Comparison of ENCODE assay signal across 26 cellular contexts in genomic region chr10:18362892-18363291, GRCh38.
"Had no signal": no experiment of that assay in that cellular context is flagged by ENCODE, and none has a peak within 500 bp of the region (broad histone marks: within the 10 kb centered on the region; RNA-seq: fewer than 3 reads in every experiment).

No MANE protein-coding gene starts in this region.

- H3K4me2 ChIP-seq: hepatocyte had no signal

- H3K36me3 ChIP-seq: adrenal gland, colonic mucosa, gastroesophageal sphincter, heart right ventricle had no signal

- H3K4me3 ChIP-seq: adrenal gland, body of pancreas, colonic mucosa, dorsolateral prefrontal cortex, gastroesophageal sphincter, heart right ventricle, hepatocyte had no signal

- H3K27me3 ChIP-seq: adrenal gland, body of pancreas, colonic mucosa, dorsolateral prefrontal cortex, gastroesophageal sphincter, heart right ventricle, hepatocyte had no signal

- DNase-seq: activated CD4-positive, alpha-beta memory T cell treated with anti-CD3 and anti-CD28 coated beads, Interleukin-2, amount 10 ng/mL, durations not matched to agents 7 days and 5 days; activated CD4-positive, alpha-beta T cell treated with anti-CD3 and anti-CD28 coated beads for 36 hours; activated CD4-positive, alpha-beta T cell treated with anti-CD3 and anti-CD28 coated beads, Interleukin-2, amount 10 ng/mL, durations not matched to agents 24 days and 14 days; activated CD4-positive, CD25-positive, alpha-beta regulatory T cell; activated CD4-positive, CD25-positive, alpha-beta regulatory T cell treated with anti-CD3 and anti-CD28 coated beads, Interleukin-2, amount 50 U/mL, for 72 hours; activated CD8-positive, alpha-beta memory T cell treated with anti-CD3 and anti-CD28 coated beads for 24 hours; activated effector memory CD4-positive, alpha-beta T cell treated with anti-CD3 and anti-CD28 coated beads, Interleukin-2, amount 50 U/mL, for 16 hours; activated naive CD4-positive, alpha-beta T cell treated with anti-CD3 and anti-CD28 coated beads for 36 hours; activated naive CD8-positive, alpha-beta T cell treated with anti-CD3 and anti-CD28 coated beads for 36 hours; activated naive CD8-positive, alpha-beta T cell treated with anti-CD3 and anti-CD28 coated beads, Interleukin-2, amount 50 U/mL, for 24 hours; activated T-cell treated with anti-CD3 and anti-CD28 coated beads, Interleukin-2, amount 50 U/mL, for 4 hours; adrenal gland; amygdala; aorta; body of pancreas; central memory CD4-positive, alpha-beta T cell; cerebellar nuclear complex; colonic mucosa; dorsolateral prefrontal cortex; effector memory CD4-positive, alpha-beta T cell; endodermal cell; foreskin melanocyte; heart right ventricle; T-helper 2 cell had no signal

- H3K9me3 ChIP-seq: adrenal gland, body of pancreas, colonic mucosa, gastroesophageal sphincter, heart right ventricle had no signal

- H2AFZ ChIP-seq: hepatocyte had no signal

- H3K79me2 ChIP-seq: hepatocyte had no signal

- H3K4me1 ChIP-seq: adrenal gland, body of pancreas, colonic mucosa had no signal

- H3K27ac ChIP-seq: adrenal gland, body of pancreas, colonic mucosa, dorsolateral prefrontal cortex, heart right ventricle, hepatocyte had no signal
